Comparison of ENCODE assay signal across 9 cellular contexts in the genomic region with DNA sequence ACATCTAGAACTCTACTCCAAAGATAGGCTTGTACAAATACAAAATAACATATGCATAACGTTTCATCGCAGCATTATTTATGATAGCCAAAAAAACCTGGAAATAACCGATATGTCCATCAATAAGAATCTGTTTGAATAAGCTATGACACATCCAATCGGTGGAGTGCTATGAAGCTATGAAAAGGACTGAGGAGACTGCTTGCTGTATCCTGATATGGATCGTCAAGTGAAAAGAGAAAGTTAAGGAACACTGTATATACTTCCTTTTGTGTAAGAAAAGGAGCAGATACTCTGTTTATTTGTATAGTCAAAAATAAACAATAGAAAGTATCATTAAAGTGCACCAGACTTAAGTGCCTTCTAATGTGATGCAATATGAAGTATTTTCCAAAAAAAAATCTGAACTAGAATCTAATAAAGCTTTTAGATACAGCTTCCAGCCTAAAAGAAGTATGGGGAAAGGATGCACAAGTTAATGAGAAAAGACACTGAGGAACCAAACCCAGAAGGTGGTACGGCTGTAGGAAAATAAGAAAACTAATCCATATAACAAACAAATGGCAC. TPM values are rescaled to one million over a fixed set of nuclear protein-coding genes. Genes with fewer than 3 reads are reported as not detected.
DNase-seq lines count a peak whose midpoint lies in the region; ATAC-seq, FAIRE-seq and TF ChIP-seq lines count a peak whose summit lies in the region.
"Had no signal": no experiment of that assay in that cellular context is flagged by ENCODE, and none has a peak within 500 bp of the region (broad histone marks: within the 10 kb centered on the region; RNA-seq: fewer than 3 reads in every experiment).

No MANE protein-coding gene starts in this region.

- H3K36me3 ChIP-seq in adrenal gland (replicated peaks in 1 of 2) (no peaks in the 10 kb centered on the region), HepG2 (replicated peaks in 1 of 2; ENCODE audit: control insufficient read depth in 1 of 2, insufficient read depth in 2 of 2, low read length in 2 of 2) (no peaks in the 10 kb centered on the region), testis (ENCODE audit: low read depth, missing control alignments) (no peaks in the 10 kb centered on the region)

- no peak for TF ChIP-seq RAD21 in HepG2 (CRISPR knock-in tag; IDR thresholded peaks at IDR 0.05)

- H3K4me2 ChIP-seq in HepG2 (ENCODE audit: low read depth, low read length): peak overlapping the region; percentile 73

- peak overlapping the region; percentile 72 for H3K4me3 Mint-ChIP-seq in activated CD4-positive, alpha-beta T cell treated with anti-CD3 and anti-CD28 coated beads for 36 hours

- no peaks in the 10 kb centered on the region for H3K36me3 Mint-ChIP-seq in activated CD4-positive, alpha-beta T cell treated with anti-CD3 and anti-CD28 coated beads for 36 hours (ENCODE audit: low read depth)

- POLR2A ChIA-PET in activated CD4-positive, alpha-beta T cell treated with anti-CD3 and anti-CD28 coated beads for 36 hours (lab: Charles Lee): interaction anchor here (0.9 to 1.8 kb wide), 2 partner anchors 75 to 171 kb away, joined by 3 to 7 read pairs; a partner anchor contains a TSS
- POLR2A ChIA-PET in HepG2 (lab: Yijun Ruan, JAX): interaction anchor here (0.6 to 4.6 kb wide), 9 partner anchors 19 to 168 kb away, joined by 3 to 64 read pairs (median 4); a partner anchor contains a TSS

- peak overlapping the region; percentile 71 to 100 (median 94) for H3K27ac ChIP-seq in adrenal gland
- H3K27ac ChIP-seq in HepG2 (ENCODE audit: extremely low read length, insufficient read depth, low read length): peak overlapping the region; percentile 77
- H3K27ac ChIP-seq in testis: peak overlapping the region; percentile 94 to 98

- H3K9me3 ChIP-seq in adrenal gland (replicated peaks in 1 of 3): no peaks in the 10 kb centered on the region
- H3K9me3 ChIP-seq in HepG2 (ENCODE audit: low read length): no peaks in the 10 kb centered on the region
- no peaks in the 10 kb centered on the region for H3K9me3 ChIP-seq in testis
- H3K9me3 ChIP-seq: mucosa of descending colon had no signal

- peak overlapping the region; percentile 88; the same call in 1 of the 2 replicates for H3K9ac ChIP-seq in HepG2 (ENCODE audit: insufficient read depth, low read depth, low read length)

- TSS peak; percentile 73 for BruUV-seq in HepG2 (replicated peaks; lab: Mats Ljungman, UMichigan)

- H3K4me3 ChIP-seq in adrenal gland: peak overlapping the region in 3 of 4 donors; percentile 13 to 89 (median 41)
- peak overlapping the region; percentile 67 to 88 (median 75) for H3K4me3 ChIP-seq in HepG2 (replicated peaks in 1 of 3; ENCODE audit: insufficient read depth in 1 of 3, low read depth in 2 of 3, low read length in 3 of 3)
- peak overlapping the region; percentile 79 to 83 for H3K4me3 ChIP-seq in testis

- no peaks in the 10 kb centered on the region for H3K27me3 Mint-ChIP-seq in activated CD4-positive, alpha-beta T cell treated with anti-CD3 and anti-CD28 coated beads for 36 hours

- intact Hi-C loops in activated CD4-positive, alpha-beta T cell treated with anti-CD3 and anti-CD28 coated beads for 36 hours (cut with DNase I, micrococcal nuclease): loop anchor here (2.0 to 5.0 kb wide), 2 partner anchors 75 to 425 kb away; a partner anchor contains a TSS
- intact Hi-C loops in adrenal gland (cut with DNase I): no loop called here
- intact Hi-C loops in HepG2 (cut with micrococcal nuclease; ENCODE audit: unreplicated experiment): loop anchor here (2.0 to 5.0 kb wide), 3 partner anchors 50 to 160 kb away; a partner anchor contains a TSS
- intact Hi-C loops in testis (cut with DNase I; ENCODE audit: low total_unique reads): no loop called here

- no peak for TF ChIP-seq POLR2A in adrenal gland (IDR thresholded peaks at IDR 0.05)
- no peak for TF ChIP-seq POLR2A in HepG2 (IDR thresholded peaks at IDR 0.05; ENCODE audit: insufficient read depth in 1 of 2, low read depth in 2 of 2, low read length in 2 of 2)
- TF ChIP-seq POLR2A in testis (IDR thresholded peaks at IDR 0.05): no peak

- peak overlapping the region; percentile 92 for H3K27ac Mint-ChIP-seq in activated CD4-positive, alpha-beta T cell treated with anti-CD3 and anti-CD28 coated beads for 36 hours

- H4K20me1 ChIP-seq in HepG2 (ENCODE audit: insufficient read depth, low read length): no peaks in the 10 kb centered on the region

- no peak for TF ChIP-seq CTCF in adrenal gland (IDR thresholded peaks at IDR 0.05)
- no peak for TF ChIP-seq CTCF in HepG2 (CRISPR knock-in tag; IDR thresholded peaks at IDR 0.05)
- TF ChIP-seq CTCF in testis (IDR thresholded peaks at IDR 0.05): no peak

- no peaks in the 10 kb centered on the region for H3K9me3 Mint-ChIP-seq in activated CD4-positive, alpha-beta T cell treated with anti-CD3 and anti-CD28 coated beads for 36 hours (ENCODE audit: low read depth)

- in situ Hi-C loops in HepG2 (cut with HindIII; ENCODE audit: extremely low pct_ligation_motif_present, low pct_unique_long_range_greater_than_20kb): loop anchor here (10.0 kb wide), 1 partner anchor 73 kb away; a partner anchor contains a TSS

- no peak for DNase-seq in activated CD4-positive, alpha-beta T cell treated with anti-CD3 and anti-CD28 coated beads for 36 hours
- no peak for DNase-seq in activated CD4-positive, alpha-beta T cell treated with anti-CD3 and anti-CD28 coated beads for 4 hours
- no peak for DNase-seq in adrenal gland
- no peak for DNase-seq in HepG2 (ENCODE audit: low spot score)
- no peak for DNase-seq in testis
- DNase-seq in cerebellum (ENCODE audit: low spot score): no peak
- DNase-seq in H4 (ENCODE audit: low spot score): no peak
- DNase-seq in islet precursor cell: no peak

- H3K27me3 ChIP-seq in adrenal gland: no peaks in the 10 kb centered on the region
- no peaks in the 10 kb centered on the region; a peak in 2 of 5 replicates for H3K27me3 ChIP-seq in HepG2 (ENCODE audit: control insufficient read depth in 1 of 2, insufficient read depth in 2 of 2, low read length in 2 of 2)
- H3K27me3 ChIP-seq in testis: no peaks in the 10 kb centered on the region

- H2AFZ ChIP-seq in HepG2 (ENCODE audit: low read length): peak overlapping the region; percentile 66

- H3K4me1 Mint-ChIP-seq in activated CD4-positive, alpha-beta T cell treated with anti-CD3 and anti-CD28 coated beads for 36 hours: peaks cover 44% of the 10 kb centered on the region

- no peak for ATAC-seq in activated CD4-positive, alpha-beta T cell treated with anti-CD3 and anti-CD28 coated beads for 36 hours
- no peak for ATAC-seq in HepG2

- WGBS in adrenal gland, 4 donors: 44 to 57% (median 53%) methylated on average over 6 of the region's 6 CpGs
- under 1% methylated on average over 6 of the region's 6 CpGs for WGBS in HepG2 (ENCODE audit: low lambda C conversion rate)
- WGBS in testis, 2 donors: 39 to 44% methylated on average over 6 of the region's 6 CpGs

- CTCF ChIA-PET in activated CD4-positive, alpha-beta T cell treated with anti-CD3 and anti-CD28 coated beads for 36 hours (lab: Charles Lee): interaction anchor here (1.0 to 1.4 kb wide), 3 partner anchors 14 to 75 kb away, joined by 3 to 4 read pairs (median 3); a partner anchor contains a TSS
- CTCF ChIA-PET in HepG2 (lab: Yijun Ruan, JAX; ENCODE audit: low intra/inter-chr PET ratio, low total read pairs): no interaction called here

- H3K79me2 ChIP-seq in HepG2 (ENCODE audit: insufficient read depth, low read length): peaks cover 3% of the 10 kb centered on the region

- no peak for FAIRE-seq in HepG2 (lab: Jason Lieb, UNC)

- H3K4me1 ChIP-seq in adrenal gland (replicated peaks in 1 of 2) (peaks cover 8 to 15% of the 10 kb centered on the region in 2 donors), HepG2 (ENCODE audit: insufficient read depth, low read length) (peaks cover 39% of the 10 kb centered on the region), testis (peaks cover 4% of the 10 kb centered on the region)

- no peak for TF ChIP-seq EP300 in HepG2 (IDR thresholded peaks at IDR 0.05; ENCODE audit: low read depth in 2 of 2, low read length in 2 of 2)
- no peak for TF ChIP-seq EP300 in HepG2 (CRISPR knock-in tag; IDR thresholded peaks at IDR 0.05; ENCODE audit: borderline replicate concordance)

RNA-seq across cellular contexts. Expression of a gene that starts 0.6 kb away (rescaled TPM):
- total RNA-seq in activated CD4-positive, alpha-beta T cell treated with anti-CD3 and anti-CD28 coated beads for 36 hours: 1 to 10 TPM in 1 of 2 experiments, under 1 TPM in 1; 0.81 to 1.3 TPM
- 1 to 10 TPM; 1.9 to 9.9 (median 5.4) TPM for total RNA-seq in adrenal gland
- 1 to 10 TPM; 3.1 to 3.4 (median 3.2) TPM for polyA plus RNA-seq in adrenal gland
- 0.11 TPM in 1 of 2 replicates, not detected in the other for total RNA-seq in HepG2 (2016; rRNA removed; fragmentation: Illumina TruSeq; extraction: Trizol)
- 0.61 and 0.62 TPM in 2 replicates for total RNA-seq in HepG2 (2016; cell fraction: cytosol; rRNA removed; fragmentation: Illumina TruSeq; extraction: Trizol; ENCODE audit: low read depth)
- total RNA-seq in HepG2 (2016; cell fraction: insoluble cytoplasmic fraction; rRNA removed; fragmentation: Illumina TruSeq; extraction: Trizol): 0.15 and 0.31 TPM in 2 replicates
- total RNA-seq in HepG2 (2016; cell fraction: membrane; rRNA removed; fragmentation: Illumina TruSeq; extraction: Trizol): 0.52 TPM in 1 of 2 replicates, not detected in the other
- not detected in 2 replicates for total RNA-seq in HepG2 (2016; cell fraction: nucleus; rRNA removed; fragmentation: Illumina TruSeq; extraction: Trizol)
- 0.08 TPM in 1 of 2 replicates, not detected in the other for polyA plus RNA-seq in HepG2 (2011; rRNA removed)
- polyA plus RNA-seq in HepG2 (2011; cell fraction: cytosol; rRNA removed): 0.12 TPM in 1 of 2 replicates, not detected in the other
- 0.09 TPM in 1 of 2 replicates, not detected in the other for polyA plus RNA-seq in HepG2 (2011; cell fraction: nucleus; rRNA removed)
- 0.16 and 0.19 TPM in 2 replicates for polyA plus RNA-seq in HepG2 (2012)
- polyA plus RNA-seq in HepG2 (2016; cell fraction: cytosol; fragmentation: Illumina TruSeq; extraction: Trizol; ENCODE audit: low read depth): 0.31 TPM in 1 of 2 replicates, not detected in the other
- polyA plus RNA-seq in HepG2 (2016; cell fraction: insoluble cytoplasmic fraction; fragmentation: Illumina TruSeq; extraction: Trizol; ENCODE audit: low read depth): not detected in 2 replicates
- polyA plus RNA-seq in HepG2 (2016; cell fraction: membrane; fragmentation: Illumina TruSeq; extraction: Trizol; ENCODE audit: low read depth): not detected in 2 replicates
- polyA plus RNA-seq in HepG2 (2016; cell fraction: nucleus; fragmentation: Illumina TruSeq; extraction: Trizol; ENCODE audit: insufficient read depth, low read depth): not detected in 2 replicates
- not detected in 2 replicates for polyA minus RNA-seq in HepG2 (2011; rRNA and poly(A)+ RNA removed; ENCODE audit: low replicate concordance)
- not detected in 2 replicates for polyA minus RNA-seq in HepG2 (2011; cell fraction: cytosol; rRNA and poly(A)+ RNA removed)
- 0.52 TPM in 1 of 2 replicates, not detected in the other for polyA minus RNA-seq in HepG2 (2011; cell fraction: nucleus; rRNA and poly(A)+ RNA removed)
- total RNA-seq in testis: 10 to 100 TPM in 1 of 2 donors, 1 to 10 TPM in 1; 5.1 to 10.9 TPM
- 7.6 TPM for polyA plus RNA-seq in testis (ENCODE audit: insufficient read depth, low read depth, low replicate concordance)
- total RNA-seq in cerebellum: 9.9 TPM
- 0.46 and 1.4 TPM in 2 replicates for total RNA-seq in H4 (2014; rRNA removed; shearing (Covaris generic))

RNA-seq across cellular contexts. Expression of a gene that starts 4.3 kb away (rescaled TPM):
- 10 to 100 TPM; 43.0 to 46.5 TPM for total RNA-seq in activated CD4-positive, alpha-beta T cell treated with anti-CD3 and anti-CD28 coated beads for 36 hours
- total RNA-seq in adrenal gland: 1 to 10 TPM in 6 of 8 donors, under 1 TPM in 2; 0.95 to 6.5 (median 1.5) TPM
- 1 to 10 TPM; 2.2 to 4.4 (median 2.6) TPM for polyA plus RNA-seq in adrenal gland
- total RNA-seq in HepG2 (2016; rRNA removed; fragmentation: Illumina TruSeq; extraction: Trizol): 37.0 and 41.3 TPM in 2 replicates
- 31.1 and 31.4 TPM in 2 replicates for total RNA-seq in HepG2 (2016; cell fraction: cytosol; rRNA removed; fragmentation: Illumina TruSeq; extraction: Trizol; ENCODE audit: low read depth)
- total RNA-seq in HepG2 (2016; cell fraction: insoluble cytoplasmic fraction; rRNA removed; fragmentation: Illumina TruSeq; extraction: Trizol): 40.2 and 40.4 TPM in 2 replicates
- 17.9 and 20.6 TPM in 2 replicates for total RNA-seq in HepG2 (2016; cell fraction: membrane; rRNA removed; fragmentation: Illumina TruSeq; extraction: Trizol)
- total RNA-seq in HepG2 (2016; cell fraction: nucleus; rRNA removed; fragmentation: Illumina TruSeq; extraction: Trizol): 36.9 and 37.3 TPM in 2 replicates
- 9.7 and 16.6 TPM in 2 replicates for polyA plus RNA-seq in HepG2 (2011; rRNA removed)
- polyA plus RNA-seq in HepG2 (2011; cell fraction: cytosol; rRNA removed): 5.1 and 5.5 TPM in 2 replicates
- polyA plus RNA-seq in HepG2 (2011; cell fraction: nucleus; rRNA removed): 15.5 and 19.0 TPM in 2 replicates
- polyA plus RNA-seq in HepG2 (2012): 2.3 and 8.2 TPM in 2 replicates
- 5.4 and 6.7 TPM in 2 replicates for polyA plus RNA-seq in HepG2 (2016; cell fraction: cytosol; fragmentation: Illumina TruSeq; extraction: Trizol; ENCODE audit: low read depth)
- 33.0 and 34.7 TPM in 2 replicates for polyA plus RNA-seq in HepG2 (2016; cell fraction: insoluble cytoplasmic fraction; fragmentation: Illumina TruSeq; extraction: Trizol; ENCODE audit: low read depth)
- 10.3 and 12.0 TPM in 2 replicates for polyA plus RNA-seq in HepG2 (2016; cell fraction: membrane; fragmentation: Illumina TruSeq; extraction: Trizol; ENCODE audit: low read depth)
- polyA plus RNA-seq in HepG2 (2016; cell fraction: nucleus; fragmentation: Illumina TruSeq; extraction: Trizol; ENCODE audit: insufficient read depth, low read depth): 38.0 and 42.8 TPM in 2 replicates
- polyA minus RNA-seq in HepG2 (2011; rRNA and poly(A)+ RNA removed; ENCODE audit: low replicate concordance): 11.9 and 26.9 TPM in 2 replicates
- polyA minus RNA-seq in HepG2 (2011; cell fraction: cytosol; rRNA and poly(A)+ RNA removed): 2.1 and 2.3 TPM in 2 replicates
- polyA minus RNA-seq in HepG2 (2011; cell fraction: nucleus; rRNA and poly(A)+ RNA removed): 12.2 and 24.7 TPM in 2 replicates
- total RNA-seq in testis: 10 to 100 TPM in 1 of 2 donors, 1 to 10 TPM in 1; 9.0 to 13.4 TPM
- 8.2 TPM for polyA plus RNA-seq in testis (ENCODE audit: insufficient read depth, low read depth, low replicate concordance)
- total RNA-seq in cerebellum: 18.8 TPM
- 32.5 and 52.2 TPM in 2 replicates for total RNA-seq in H4 (2014; rRNA removed; shearing (Covaris generic))

RNA-seq across cellular contexts. Expression of a gene that starts 57.2 kb away (rescaled TPM):
- total RNA-seq in activated CD4-positive, alpha-beta T cell treated with anti-CD3 and anti-CD28 coated beads for 36 hours: 1 to 10 TPM; 7.8 to 9.2 TPM
- total RNA-seq in adrenal gland: 10 to 100 TPM in 3 of 8 donors, 1 to 10 TPM in 5; 6.9 to 11.7 (median 9.4) TPM
- 1 to 10 TPM; 4.2 to 5.4 (median 4.2) TPM for polyA plus RNA-seq in adrenal gland
- 13.6 and 17.9 TPM in 2 replicates for total RNA-seq in HepG2 (2016; rRNA removed; fragmentation: Illumina TruSeq; extraction: Trizol)
- total RNA-seq in HepG2 (2016; cell fraction: cytosol; rRNA removed; fragmentation: Illumina TruSeq; extraction: Trizol; ENCODE audit: low read depth): 4.8 and 5.7 TPM in 2 replicates
- 14.5 and 17.7 TPM in 2 replicates for total RNA-seq in HepG2 (2016; cell fraction: insoluble cytoplasmic fraction; rRNA removed; fragmentation: Illumina TruSeq; extraction: Trizol)
- total RNA-seq in HepG2 (2016; cell fraction: membrane; rRNA removed; fragmentation: Illumina TruSeq; extraction: Trizol): 10.8 and 12.3 TPM in 2 replicates
- total RNA-seq in HepG2 (2016; cell fraction: nucleus; rRNA removed; fragmentation: Illumina TruSeq; extraction: Trizol): 7.0 and 8.3 TPM in 2 replicates
- polyA plus RNA-seq in HepG2 (2011; rRNA removed): 6.1 TPM in 2 replicates
- 4.9 and 5.2 TPM in 2 replicates for polyA plus RNA-seq in HepG2 (2011; cell fraction: cytosol; rRNA removed)
- 2.5 and 2.7 TPM in 2 replicates for polyA plus RNA-seq in HepG2 (2011; cell fraction: nucleus; rRNA removed)
- polyA plus RNA-seq in HepG2 (2012): 7.4 and 8.1 TPM in 2 replicates
- 3.3 and 4.7 TPM in 2 replicates for polyA plus RNA-seq in HepG2 (2016; cell fraction: cytosol; fragmentation: Illumina TruSeq; extraction: Trizol; ENCODE audit: low read depth)
- 17.1 and 19.1 TPM in 2 replicates for polyA plus RNA-seq in HepG2 (2016; cell fraction: insoluble cytoplasmic fraction; fragmentation: Illumina TruSeq; extraction: Trizol; ENCODE audit: low read depth)
- polyA plus RNA-seq in HepG2 (2016; cell fraction: membrane; fragmentation: Illumina TruSeq; extraction: Trizol; ENCODE audit: low read depth): 7.1 and 7.4 TPM in 2 replicates
- polyA plus RNA-seq in HepG2 (2016; cell fraction: nucleus; fragmentation: Illumina TruSeq; extraction: Trizol; ENCODE audit: insufficient read depth, low read depth): 9.5 and 10.7 TPM in 2 replicates
- polyA minus RNA-seq in HepG2 (2011; rRNA and poly(A)+ RNA removed; ENCODE audit: low replicate concordance): 2.7 and 3.1 TPM in 2 replicates
- 3.6 and 4.2 TPM in 2 replicates for polyA minus RNA-seq in HepG2 (2011; cell fraction: cytosol; rRNA and poly(A)+ RNA removed)
- polyA minus RNA-seq in HepG2 (2011; cell fraction: nucleus; rRNA and poly(A)+ RNA removed): 3.1 and 4.5 TPM in 2 replicates
- 10 to 100 TPM; 15.3 to 18.2 TPM for total RNA-seq in testis
- 12.7 TPM for polyA plus RNA-seq in testis (ENCODE audit: insufficient read depth, low read depth, low replicate concordance)
- 12.7 TPM for total RNA-seq in cerebellum
- total RNA-seq in H4 (2014; rRNA removed; shearing (Covaris generic)): 13.3 and 15.1 TPM in 2 replicates

Comparison
In these comparisons a context has a peak if more than half of its experiments do, and no peak if none do; other contexts are left out.
1. intact Hi-C loops: an anchor here in activated CD4-positive, alpha-beta T cell treated with anti-CD3 and anti-CD28 coated beads for 36 hours (2.0 to 5.0 kb wide) and HepG2 (2.0 to 5.0 kb wide); none called in adrenal gland and testis.